In genomic region chr2:232876071-232876977, GRCh38 we compare ENCODE assay signal across 8 cellular contexts. TPM values are rescaled to one million over a fixed set of nuclear protein-coding genes. Genes with fewer than 3 reads are reported as not detected.
A peak's percentile ranks its signal among the peaks of the same experiment; 100 is the strongest.
DNase-seq lines count a peak whose midpoint lies in the region; ATAC-seq and TF ChIP-seq lines count a peak whose summit lies in the region.

No MANE protein-coding gene starts in this region.

- TF ChIP-seq POLR2A in heart left ventricle (IDR thresholded peaks at IDR 0.05), result no peak

- peaks cover 6 to 30% (median 14%) of the 10 kb centered on the region in 9 donors for H3K27me3 ChIP-seq in heart left ventricle

- H3K9me3 Mint-ChIP-seq in activated naive CD4-positive, alpha-beta T cell treated with anti-CD3 and anti-CD28 coated beads for 36 hours, result no peaks in the 10 kb centered on the region

- H3K4me3 Mint-ChIP-seq in activated naive CD4-positive, alpha-beta T cell treated with anti-CD3 and anti-CD28 coated beads for 36 hours, result peak overlapping the region; percentile 39

- intact Hi-C loops in activated naive CD4-positive, alpha-beta T cell treated with anti-CD3 and anti-CD28 coated beads for 36 hours (cut with micrococcal nuclease), result loop anchor here (2.0 kb wide), 1 partner anchor 178 kb away; no protein-coding TSS in a partner anchor
- intact Hi-C loops in heart left ventricle (cut with DNase I), result no loop called here
- intact Hi-C loops in posterior cingulate gyrus (cut with DNase I), result no loop called here

- H3K36me3 ChIP-seq in heart left ventricle, result no peaks in the 10 kb centered on the region

- WGBS in heart left ventricle, 4 donors, result 1 to 4% (median 1%) methylated on average over 5 to 128 of the region's 129 CpGs

- H3K4me3 ChIP-seq in LNCaP clone FGC (ENCODE audit: low read depth, low read length) (peak overlapping the region; percentile 59), heart left ventricle (peak overlapping the region; percentile 11 to 60 (median 44))

- no peak overlapping the region for H3K27ac ChIP-seq in heart left ventricle

- TF ChIP-seq CTCF in LNCaP clone FGC (IDR thresholded peaks at IDR 0.05; ENCODE audit: control insufficient read depth, extremely low read depth, insufficient read depth) (peak; percentile 36), heart left ventricle (IDR thresholded peaks at IDR 0.05) (peak in 1 of 12 donors; percentile 9)

- peak in 2 of 4 donors; percentile 10 to 35 for ATAC-seq in heart left ventricle
- no peak for ATAC-seq in GM18511 (IDR thresholded peaks at IDR 0.05; ENCODE audit: unreplicated experiment)
- no peak for ATAC-seq in HG03565 (IDR thresholded peaks at IDR 0.05; ENCODE audit: unreplicated experiment)

- peaks cover 20% of the 10 kb centered on the region for H3K27me3 Mint-ChIP-seq in activated naive CD4-positive, alpha-beta T cell treated with anti-CD3 and anti-CD28 coated beads for 36 hours (ENCODE audit: low read depth)

- no peaks in the 10 kb centered on the region for H3K36me3 Mint-ChIP-seq in activated naive CD4-positive, alpha-beta T cell treated with anti-CD3 and anti-CD28 coated beads for 36 hours (ENCODE audit: low read depth)

- peak; percentile 45 for DNase-seq in NCI-H1436 (lab: John Stamatoyannopoulos, UW)
- DNase-seq in NCI-H1436 treated with DMSO at 0.1 percent for 48 hours (lab: John Stamatoyannopoulos, UW), result no peak
- peak; percentile 31 for DNase-seq in LNCaP clone FGC (ENCODE audit: low read depth)
- DNase-seq in activated naive CD4-positive, alpha-beta T cell treated with anti-CD3 and anti-CD28 coated beads for 36 hours, result peak; percentile 19
- no peak for DNase-seq in heart left ventricle
- peak in 9 of 10 donors; percentile 30 to 95 (median 67) for DNase-seq in posterior cingulate gyrus

- peaks cover 0 to 17% (median 6%) of the 10 kb centered on the region in 12 donors for H3K4me1 ChIP-seq in heart left ventricle

- peaks cover 8% of the 10 kb centered on the region for H3K4me1 Mint-ChIP-seq in activated naive CD4-positive, alpha-beta T cell treated with anti-CD3 and anti-CD28 coated beads for 36 hours (ENCODE audit: low read depth)

- CTCF ChIA-PET in activated naive CD4-positive, alpha-beta T cell treated with anti-CD3 and anti-CD28 coated beads for 36 hours (lab: Charles Lee), result no interaction called here

- no peaks in the 10 kb centered on the region for H3K9me3 ChIP-seq in heart left ventricle

- H3K27ac Mint-ChIP-seq in activated naive CD4-positive, alpha-beta T cell treated with anti-CD3 and anti-CD28 coated beads for 36 hours, result no peak overlapping the region

RNA-seq across cellular contexts. Expression of gene SNORC, which starts 6.3 kb away (rescaled TPM):
- 1 to 10 TPM in 1 of 2 experiments, under 1 TPM in 1; 0.72 to 1.1 TPM for total RNA-seq in activated naive CD4-positive, alpha-beta T cell treated with anti-CD3 and anti-CD28 coated beads for 36 hours
- total RNA-seq in heart left ventricle, result 1 to 10 TPM in 3 of 9 donors, under 1 TPM in 6; 0.38 to 2.9 (median 0.74) TPM
- polyA plus RNA-seq in heart left ventricle, result under 1 TPM; 0.46 to 0.88 TPM

Comparison
In these comparisons a context has a peak if more than half of its experiments do, and no peak if none do; other contexts are left out.
1. DNase-seq: peak in NCI-H1436 (single experiment), LNCaP clone FGC (single experiment), activated naive CD4-positive, alpha-beta T cell treated with anti-CD3 and anti-CD28 coated beads for 36 hours (single experiment) and posterior cingulate gyrus (9 of 10); none in NCI-H1436 treated with DMSO at 0.1 percent for 48 hours (single experiment) and heart left ventricle (0 of 5).